In genomic region chr2:28603821-28604220, GRCh38 we compare ENCODE assay signal across 1 cellular context.
TF ChIP-seq lines count a peak whose summit lies in the region.

No MANE protein-coding gene starts in this region.

TF ChIP-seq in IMR-90, 13 proteins besides CTCF, POLR2A, EP300 and RAD21 (continued from another document):
- no peak for TF ChIP-seq ELK1 (IDR thresholded peaks at IDR 0.05; ENCODE audit: borderline replicate concordance, low read depth, low read length)
- no peak for TF ChIP-seq RFX5 (IDR thresholded peaks at IDR 0.05; ENCODE audit: low read depth, low read length)
- TF ChIP-seq BHLHE40 (IDR thresholded peaks at IDR 0.05; ENCODE audit: low read depth, low read length), result no peak
- TF ChIP-seq NFE2L2 (IDR thresholded peaks at IDR 0.05; ENCODE audit: low read depth, low read length), result no peak
- TF ChIP-seq SMC3 (IDR thresholded peaks at IDR 0.05; ENCODE audit: low read depth, low read length), result no peak
- no peak for TF ChIP-seq FOS (IDR thresholded peaks at IDR 0.05; ENCODE audit: low read depth, low read length)
- TF ChIP-seq CHD1 (IDR thresholded peaks at IDR 0.05; ENCODE audit: low read depth, low read length), result no peak
- no peak for TF ChIP-seq USF2 (IDR thresholded peaks at IDR 0.05; ENCODE audit: low read depth, low read length)
